ENCODE assay signal across 35 cellular contexts in genomic region chr9:113245894-113246293, GRCh38. TPM values are rescaled to one million over a fixed set of nuclear protein-coding genes. Genes with fewer than 3 reads are reported as not detected.
"Had no signal": no experiment of that assay in that cellular context is flagged by ENCODE, and none has a peak within 500 bp of the region (broad histone marks: within the 10 kb centered on the region; RNA-seq: fewer than 3 reads in every experiment).

No MANE protein-coding gene starts in this region.

- H3K36me3 ChIP-seq: ascending aorta, breast epithelium, cardiac muscle cell, colonic mucosa, esophagus muscularis mucosa, gastrocnemius medialis, heart left ventricle had no signal

- H3K27ac ChIP-seq: ascending aorta, breast epithelium, cardiac muscle cell, colonic mucosa, esophagus muscularis mucosa, foreskin keratinocyte, gastrocnemius medialis, heart left ventricle, WERI-Rb-1 had no signal

- H3K27me3 ChIP-seq: ascending aorta, breast epithelium, cardiac muscle cell, colonic mucosa, esophagus muscularis mucosa, foreskin keratinocyte, gastrocnemius medialis, heart left ventricle had no signal

- H3K27me3 Mint-ChIP-seq: activated B cell treated with CpG ODN at 0.5 μM for 24 hours; activated CD4-positive, alpha-beta memory T cell treated with anti-CD3 and anti-CD28 coated beads for 36 hours; activated CD8-positive, alpha-beta memory T cell treated with anti-CD3 and anti-CD28 coated beads, Interleukin-2, amount 10 ng/mL, durations not matched to agents 7 days and 5 days; activated naive CD4-positive, alpha-beta T cell treated with anti-CD3 and anti-CD28 coated beads, Interleukin-2, amount 10 ng/mL, durations not matched to agents 7 days and 5 days; activated naive CD8-positive, alpha-beta T cell treated with anti-CD3 and anti-CD28 coated beads, Interleukin-2, amount 10 ng/mL, durations not matched to agents 7 days and 5 days; brain; T-helper 17 cell had no signal

- H3K4me3 ChIP-seq: ascending aorta, breast epithelium, cardiac muscle cell, colonic mucosa, esophagus muscularis mucosa, gastrocnemius medialis, heart left ventricle had no signal

- H3K27ac Mint-ChIP-seq: activated B cell treated with CpG ODN at 0.5 μM for 24 hours; activated CD4-positive, alpha-beta memory T cell treated with anti-CD3 and anti-CD28 coated beads for 36 hours; activated CD8-positive, alpha-beta memory T cell treated with anti-CD3 and anti-CD28 coated beads, Interleukin-2, amount 10 ng/mL, durations not matched to agents 7 days and 5 days; activated CD8-positive, alpha-beta T cell treated with anti-CD3 and anti-CD28 coated beads, Interleukin-2, amount 10 ng/mL, durations not matched to agents 7 days and 5 days; activated naive CD4-positive, alpha-beta T cell treated with anti-CD3 and anti-CD28 coated beads, Interleukin-2, amount 10 ng/mL, durations not matched to agents 7 days and 5 days; activated naive CD4-positive, alpha-beta T cell treated with anti-CD3 and anti-CD28 coated beads, Interleukin-2, amount 50 U/mL, for 72 hours; activated naive CD8-positive, alpha-beta T cell treated with anti-CD3 and anti-CD28 coated beads, Interleukin-2, amount 10 ng/mL, durations not matched to agents 7 days and 5 days; activated T-helper 1 cell treated with anti-CD3 and anti-CD28 coated beads, Interleukin-12 subunit alpha, Interleukin-12 subunit beta, Interleukin-2, Interleukin-4 antibody, amounts not matched to agents 30 ng/mL and 10 ng/mL and 1 ng/mL, durations not matched to agents 14 hours and 24 hours and 36 hours; activated T-helper 2 cell treated with anti-CD3 and anti-CD28 coated beads, Interferon-gamma antibody, Interleukin-2, Interleukin-4, amounts not matched to agents 10 μg/mL and 5 μg/mL and 100 μg/mL, durations not matched to agents 14 hours and 24 hours and 36 hours; brain; T-helper 17 cell; T-helper 2 cell treated with Interferon-gamma antibody and Interleukin-4, amounts not matched to agents 5 μg/mL and 100 μg/mL, for 36 hours had no signal

- H3K9me3 Mint-ChIP-seq: activated B cell treated with CpG ODN at 0.5 μM for 24 hours; activated naive CD4-positive, alpha-beta T cell treated with anti-CD3 and anti-CD28 coated beads, Interleukin-2, amount 50 U/mL, for 72 hours had no signal

- H3K4me1 ChIP-seq: ascending aorta, breast epithelium, colonic mucosa, esophagus muscularis mucosa, gastrocnemius medialis had no signal

- H3K9me3 ChIP-seq: ascending aorta, breast epithelium, colonic mucosa, esophagus muscularis mucosa, gastrocnemius medialis had no signal

- H3K36me3 Mint-ChIP-seq: activated naive CD4-positive, alpha-beta T cell treated with anti-CD3 and anti-CD28 coated beads, Interleukin-2, amount 10 ng/mL, durations not matched to agents 7 days and 5 days had no signal

- DNase-seq: activated B cell treated with CpG ODN at 0.5 μM for 24 hours; activated CD4-positive, alpha-beta memory T cell treated with anti-CD3 and anti-CD28 coated beads for 36 hours; activated CD4-positive, alpha-beta T cell treated with anti-CD3 and anti-CD28 coated beads for 48 hours; activated CD8-positive, alpha-beta memory T cell treated with anti-CD3 and anti-CD28 coated beads, Interleukin-2, amount 10 ng/mL, durations not matched to agents 7 days and 5 days; activated CD8-positive, alpha-beta memory T cell treated with anti-CD3 and anti-CD28 coated beads, Interleukin-2, amount 50 U/mL, for 4 hours; activated CD8-positive, alpha-beta T cell treated with anti-CD3 and anti-CD28 coated beads, Interleukin-2, amount 10 ng/mL, durations not matched to agents 7 days and 5 days; activated effector memory CD4-positive, alpha-beta T cell treated with anti-CD3 and anti-CD28 coated beads, Interleukin-2, amount 50 U/mL, for 16 hours; activated naive CD4-positive, alpha-beta T cell treated with anti-CD3 and anti-CD28 coated beads, Interleukin-2, amount 10 ng/mL, durations not matched to agents 7 days and 5 days; activated naive CD8-positive, alpha-beta T cell treated with anti-CD3 and anti-CD28 coated beads, Interleukin-2, amount 10 ng/mL, durations not matched to agents 7 days and 5 days; activated T-cell treated with anti-CD3 and anti-CD28 coated beads, Interleukin-2, amount 50 U/mL, for 1 hour; activated T-cell treated with anti-CD3 and anti-CD28 coated beads, Interleukin-2, amount 50 U/mL, for 48 hours; central memory CD4-positive, alpha-beta T cell; cerebellar nuclear complex; colonic mucosa; effector CD8-positive, alpha-beta T cell; erythroblast; foreskin keratinocyte; gastrocnemius medialis; glutamatergic neuron; heart left ventricle; T-helper 17 cell; T1000; WERI-Rb-1 had no signal

- ATAC-seq: activated CD4-positive, CD25-positive, alpha-beta regulatory T cell treated with anti-CD3 and anti-CD28 coated beads, Interleukin-2, amount 50 U/mL, for 24 hours; activated CD8-positive, alpha-beta memory T cell treated with anti-CD3 and anti-CD28 coated beads, Interleukin-2, amount 10 ng/mL, durations not matched to agents 7 days and 5 days; activated CD8-positive, alpha-beta T cell treated with anti-CD3 and anti-CD28 coated beads, Interleukin-2, amount 10 ng/mL, durations not matched to agents 7 days and 5 days; activated naive CD4-positive, alpha-beta T cell treated with anti-CD3 and anti-CD28 coated beads, Interleukin-2, amount 50 U/mL, for 72 hours; foreskin keratinocyte; gastrocnemius medialis; heart left ventricle; T-helper 17 cell had no signal

- H3K4me3 Mint-ChIP-seq: activated B cell treated with CpG ODN at 0.5 μM for 24 hours; activated CD4-positive, alpha-beta memory T cell treated with anti-CD3 and anti-CD28 coated beads for 36 hours; activated CD8-positive, alpha-beta memory T cell treated with anti-CD3 and anti-CD28 coated beads, Interleukin-2, amount 10 ng/mL, durations not matched to agents 7 days and 5 days; activated CD8-positive, alpha-beta T cell treated with anti-CD3 and anti-CD28 coated beads, Interleukin-2, amount 10 ng/mL, durations not matched to agents 7 days and 5 days; activated naive CD4-positive, alpha-beta T cell treated with anti-CD3 and anti-CD28 coated beads, Interleukin-2, amount 10 ng/mL, durations not matched to agents 7 days and 5 days; activated naive CD8-positive, alpha-beta T cell treated with anti-CD3 and anti-CD28 coated beads, Interleukin-2, amount 10 ng/mL, durations not matched to agents 7 days and 5 days; activated T-helper 1 cell treated with anti-CD3 and anti-CD28 coated beads, Interleukin-12 subunit alpha, Interleukin-12 subunit beta, Interleukin-2, Interleukin-4 antibody, amounts not matched to agents 30 ng/mL and 10 ng/mL and 1 ng/mL, durations not matched to agents 14 hours and 24 hours and 36 hours; brain; T-helper 17 cell; T-helper 2 cell treated with Interferon-gamma antibody and Interleukin-4, amounts not matched to agents 5 μg/mL and 100 μg/mL, for 36 hours had no signal

- H3K4me1 Mint-ChIP-seq: activated CD8-positive, alpha-beta memory T cell treated with anti-CD3 and anti-CD28 coated beads, Interleukin-2, amount 10 ng/mL, durations not matched to agents 7 days and 5 days; activated naive CD4-positive, alpha-beta T cell treated with anti-CD3 and anti-CD28 coated beads, Interleukin-2, amount 10 ng/mL, durations not matched to agents 7 days and 5 days; activated naive CD8-positive, alpha-beta T cell treated with anti-CD3 and anti-CD28 coated beads, Interleukin-2, amount 10 ng/mL, durations not matched to agents 7 days and 5 days; brain; T-helper 17 cell had no signal

RNA-seq across cellular contexts. Expression of gene RNF183, which starts 57.3 kb away (rescaled TPM):
- total RNA-seq: activated B cell treated with CpG ODN at 0.5 μM for 24 hours; activated CD8-positive, alpha-beta memory T cell treated with anti-CD3 and anti-CD28 coated beads for 36 hours; activated CD8-positive, alpha-beta memory T cell treated with anti-CD3 and anti-CD28 coated beads, Interleukin-2, amount 10 ng/mL, durations not matched to agents 7 days and 5 days; activated CD8-positive, alpha-beta T cell treated with anti-CD3 and anti-CD28 coated beads, Interleukin-2, amount 10 ng/mL, durations not matched to agents 7 days and 5 days; activated T-helper 1 cell treated with anti-CD3 and anti-CD28 coated beads, Interleukin-12 subunit alpha, Interleukin-12 subunit beta, Interleukin-2, Interleukin-4 antibody, amounts not matched to agents 30 ng/mL and 10 ng/mL and 1 ng/mL, durations not matched to agents 14 hours and 24 hours and 36 hours; ascending aorta; dermis microvascular lymphatic vessel endothelial cell; esophagus muscularis mucosa; foreskin keratinocyte; gastrocnemius medialis; heart left ventricle; T-helper 17 cell had no signal
